In genomic region chr1:29083318-29084195, GRCh38 we compare ENCODE assay signal across 21 cellular contexts. TPM values are rescaled to one million over a fixed set of nuclear protein-coding genes. Genes with fewer than 3 reads are reported as not detected.
A peak's percentile ranks its signal among the peaks of the same experiment; 100 is the strongest.
DNase-seq lines count a peak whose midpoint lies in the region; ATAC-seq, FAIRE-seq and TF ChIP-seq lines count a peak whose summit lies in the region.
"Had no signal": no experiment of that assay in that cellular context is flagged by ENCODE, and none has a peak within 500 bp of the region (broad histone marks: within the 10 kb centered on the region; RNA-seq: fewer than 3 reads in every experiment).

No MANE protein-coding gene starts in this region.

- no peak for TF ChIP-seq POLR2A in HepG2 (IDR thresholded peaks at IDR 0.05; ENCODE audit: insufficient read depth in 1 of 2, low read depth in 2 of 2, low read length in 2 of 2)

- no peak overlapping the region for H3K4me3 ChIP-seq in HepG2 (replicated peaks in 1 of 3; ENCODE audit: insufficient read depth in 1 of 3, low read depth in 2 of 3, low read length in 3 of 3)
- H3K4me3 ChIP-seq: HAP-1, right atrium auricular region, SJCRH30 had no signal

- H3K79me2 ChIP-seq in HepG2 (ENCODE audit: insufficient read depth, low read length), result no peaks in the 10 kb centered on the region

- no peak overlapping the region for H3K27ac ChIP-seq in HepG2 (ENCODE audit: extremely low read length, insufficient read depth, low read length)
- H3K27ac ChIP-seq: right atrium auricular region, SJCRH30 had no signal

- no peaks in the 10 kb centered on the region for H3K9me3 Mint-ChIP-seq in natural killer cell
- H3K9me3 Mint-ChIP-seq in natural killer cell treated with Interleukin-12 subunit alpha and Interleukin-12 subunit beta and Interleukin-15 and Interleukin-18, amount 100 ng/mL, for 72 hours, result no peaks in the 10 kb centered on the region
- H3K9me3 Mint-ChIP-seq: memory B cell had no signal

- no peaks in the 10 kb centered on the region for H3K9me3 ChIP-seq in HepG2 (ENCODE audit: low read length)
- H3K9me3 ChIP-seq: HAP-1, right atrium auricular region, SJCRH30 had no signal

- CTCF ChIA-PET in HepG2 (lab: Yijun Ruan, JAX; ENCODE audit: low intra/inter-chr PET ratio, low total read pairs), result no interaction called here

- no peak overlapping the region for H3K4me3 Mint-ChIP-seq in natural killer cell
- H3K4me3 Mint-ChIP-seq in natural killer cell treated with Interleukin-12 subunit alpha and Interleukin-12 subunit beta and Interleukin-15 and Interleukin-18, amount 100 ng/mL, for 72 hours, result no peak overlapping the region
- H3K4me3 Mint-ChIP-seq: memory B cell had no signal

- H3K27me3 Mint-ChIP-seq in natural killer cell (ENCODE audit: low read depth in 2 of 2), result no peaks in the 10 kb centered on the region
- H3K27me3 Mint-ChIP-seq in natural killer cell treated with Interleukin-12 subunit alpha and Interleukin-12 subunit beta and Interleukin-15 and Interleukin-18, amount 100 ng/mL, for 72 hours, result no peaks in the 10 kb centered on the region
- H3K27me3 Mint-ChIP-seq: memory B cell had no signal

- 93% methylated on average over 3 of the region's 3 CpGs for WGBS in HepG2 (ENCODE audit: low lambda C conversion rate)

- H3K9ac ChIP-seq in HepG2 (ENCODE audit: insufficient read depth, low read depth, low read length), result no peak overlapping the region

- no peaks in the 10 kb centered on the region for H3K4me1 ChIP-seq in HepG2 (ENCODE audit: insufficient read depth, low read length)
- H3K4me1 ChIP-seq: right atrium auricular region, SJCRH30 had no signal

- FAIRE-seq in HepG2 (lab: Jason Lieb, UNC), result no peak
- FAIRE-seq: keratinocyte had no signal

- DNase-seq in natural killer cell, result no peak
- DNase-seq in natural killer cell treated with Interleukin-12 subunit alpha and Interleukin-12 subunit beta and Interleukin-15 and Interleukin-18, amount 100 ng/mL, for 72 hours (ENCODE audit: low spot score), result no peak
- DNase-seq in OCI-M1 (lab: John Stamatoyannopoulos, UW), result peak; percentile 6
- no peak for DNase-seq in HepG2 (ENCODE audit: low spot score)
- no peak for DNase-seq in midbrain (lab: John Stamatoyannopoulos, UW)
- no peak for DNase-seq in AG20443 (ENCODE audit: low spot score)
- DNase-seq in SKM-1 (lab: John Stamatoyannopoulos, UW; ENCODE audit: unreplicated experiment), result no peak
- DNase-seq: activated effector memory CD4-positive, alpha-beta T cell treated with anti-CD3 and anti-CD28 coated beads, Interleukin-2, amount 50 U/mL, for 16 hours; aorta; hippocampal formation; KG1; SJCRH30; stimulated activated CD4-positive, alpha-beta T cell treated with anti-CD3 and anti-CD28 coated beads, Interleukin-15, amount 100 ng/mL, for 24 hours; stimulated activated naive CD4-positive, alpha-beta T cell treated with Interleukin-2 at 50 U/mL for 16 hours; T1000; trophoblast cell had no signal

- TSS peak; percentile 20 for BruUV-seq in HepG2 (replicated peaks; lab: Mats Ljungman, UMichigan)

- no peaks in the 10 kb centered on the region for H3K36me3 Mint-ChIP-seq in natural killer cell
- no peaks in the 10 kb centered on the region for H3K36me3 Mint-ChIP-seq in natural killer cell treated with Interleukin-12 subunit alpha and Interleukin-12 subunit beta and Interleukin-15 and Interleukin-18, amount 100 ng/mL, for 72 hours

- POLR2A ChIA-PET in HepG2 (lab: Yijun Ruan, JAX), result no interaction called here

- H3K4me2 ChIP-seq in HepG2 (ENCODE audit: low read depth, low read length), result no peak overlapping the region

- no peaks in the 10 kb centered on the region for H3K27me3 ChIP-seq in HepG2 (ENCODE audit: control insufficient read depth in 1 of 2, insufficient read depth in 2 of 2, low read length in 2 of 2)
- H3K27me3 ChIP-seq: right atrium auricular region, SJCRH30 had no signal

- TF ChIP-seq CTCF in natural killer cell (IDR thresholded peaks at IDR 0.05), result no peak
- TF ChIP-seq CTCF in HepG2 (CRISPR knock-in tag; IDR thresholded peaks at IDR 0.05), result no peak

- ATAC-seq in natural killer cell (no peak), HepG2 (no peak), HG03442 (IDR thresholded peaks at IDR 0.05; ENCODE audit: unreplicated experiment) (no peak)
- ATAC-seq in natural killer cell treated with Interleukin-12 subunit alpha and Interleukin-12 subunit beta and Interleukin-15 and Interleukin-18, amount 100 ng/mL, for 72 hours, result no peak

- no peak for TF ChIP-seq EP300 in HepG2 (IDR thresholded peaks at IDR 0.05; ENCODE audit: low read depth in 2 of 2, low read length in 2 of 2)
- TF ChIP-seq EP300 in HepG2 (CRISPR knock-in tag; IDR thresholded peaks at IDR 0.05; ENCODE audit: borderline replicate concordance), result no peak

- in situ Hi-C loops in HepG2 (cut with HindIII; ENCODE audit: extremely low pct_ligation_motif_present, low pct_unique_long_range_greater_than_20kb), result no loop called here

- no peaks in the 10 kb centered on the region for H4K20me1 ChIP-seq in HepG2 (ENCODE audit: insufficient read depth, low read length)

- no peak for TF ChIP-seq RAD21 in HepG2 (CRISPR knock-in tag; IDR thresholded peaks at IDR 0.05)

- peaks cover 2 to 8% of the 10 kb centered on the region in 2 experiments; a peak in 2 of 5 replicates for H3K36me3 ChIP-seq in HepG2 (replicated peaks in 1 of 2; ENCODE audit: control insufficient read depth in 1 of 2, insufficient read depth in 2 of 2, low read length in 2 of 2)
- H3K36me3 ChIP-seq: HAP-1, right atrium auricular region, SJCRH30 had no signal

- H2AFZ ChIP-seq in HepG2 (ENCODE audit: low read length), result no peak overlapping the region

- intact Hi-C loops in natural killer cell (cut with micrococcal nuclease), result no loop called here
- intact Hi-C loops in HepG2 (cut with micrococcal nuclease; ENCODE audit: unreplicated experiment), result no loop called here

- peak overlapping the region; percentile 19 to 56 for H3K27ac Mint-ChIP-seq in natural killer cell
- no peak overlapping the region for H3K27ac Mint-ChIP-seq in natural killer cell treated with Interleukin-12 subunit alpha and Interleukin-12 subunit beta and Interleukin-15 and Interleukin-18, amount 100 ng/mL, for 72 hours

- no peaks in the 10 kb centered on the region for H3K4me1 Mint-ChIP-seq in natural killer cell
- no peaks in the 10 kb centered on the region for H3K4me1 Mint-ChIP-seq in natural killer cell treated with Interleukin-12 subunit alpha and Interleukin-12 subunit beta and Interleukin-15 and Interleukin-18, amount 100 ng/mL, for 72 hours (ENCODE audit: low read depth in 2 of 2)
- H3K4me1 Mint-ChIP-seq: memory B cell had no signal

TF ChIP-seq in HepG2, 621 proteins besides CTCF, POLR2A, EP300 and RAD21 (continues in another document):
- TF ChIP-seq ZKSCAN1 (IDR thresholded peaks at IDR 0.05; ENCODE audit: low read length) (no peak), RAD51 (IDR thresholded peaks at IDR 0.05; ENCODE audit: borderline replicate concordance) (no peak), IKZF1 (IDR thresholded peaks at IDR 0.05) (no peak), PRMT3 (CRISPR knock-in tag; IDR thresholded peaks at IDR 0.05; ENCODE audit: borderline replicate concordance, low read depth) (no peak), HES4 (CRISPR knock-in tag; IDR thresholded peaks at IDR 0.05; ENCODE audit: borderline replicate concordance) (no peak), ZNF775 (CRISPR knock-in tag; IDR thresholded peaks at IDR 0.05; ENCODE audit: borderline replicate concordance) (no peak), PBX2 (CRISPR knock-in tag; IDR thresholded peaks at IDR 0.05) (no peak), ZNF691 (CRISPR knock-in tag; IDR thresholded peaks at IDR 0.05; ENCODE audit: borderline replicate concordance, low read depth) (no peak), ZNF614 (CRISPR knock-in tag; IDR thresholded peaks at IDR 0.05; ENCODE audit: borderline replicate concordance) (no peak)

RNA-seq across cellular contexts. Expression of gene TMEM200B, which starts 40.1 kb away (rescaled TPM):
- total RNA-seq in natural killer cell, result not detected
- not detected for total RNA-seq in natural killer cell treated with Interleukin-12 subunit alpha and Interleukin-12 subunit beta and Interleukin-15 and Interleukin-18, amount 100 ng/mL, for 72 hours
- 0.72 and 1.1 TPM in 2 replicates for total RNA-seq in HepG2 (2016; rRNA removed; fragmentation: Illumina TruSeq; extraction: Trizol)
- 0.18 and 0.20 TPM in 2 replicates for total RNA-seq in HepG2 (2016; cell fraction: cytosol; rRNA removed; fragmentation: Illumina TruSeq; extraction: Trizol; ENCODE audit: low read depth)
- total RNA-seq in HepG2 (2016; cell fraction: insoluble cytoplasmic fraction; rRNA removed; fragmentation: Illumina TruSeq; extraction: Trizol), result 0.48 and 1.0 TPM in 2 replicates
- total RNA-seq in HepG2 (2016; cell fraction: membrane; rRNA removed; fragmentation: Illumina TruSeq; extraction: Trizol), result 0.59 and 0.96 TPM in 2 replicates
- 0.66 and 1.2 TPM in 2 replicates for total RNA-seq in HepG2 (2016; cell fraction: nucleus; rRNA removed; fragmentation: Illumina TruSeq; extraction: Trizol)
- polyA plus RNA-seq in HepG2 (2011; rRNA removed), result 1.1 and 1.4 TPM in 2 replicates
- polyA plus RNA-seq in HepG2 (2011; cell fraction: cytosol; rRNA removed), result 0.88 and 1.1 TPM in 2 replicates
- 1.6 and 1.7 TPM in 2 replicates for polyA plus RNA-seq in HepG2 (2011; cell fraction: nucleus; rRNA removed)
- polyA plus RNA-seq in HepG2 (2012), result 0.44 and 1.1 TPM in 2 replicates
- polyA plus RNA-seq in HepG2 (2016; cell fraction: cytosol; fragmentation: Illumina TruSeq; extraction: Trizol; ENCODE audit: low read depth), result 0.28 and 0.41 TPM in 2 replicates
- 0.66 and 0.93 TPM in 2 replicates for polyA plus RNA-seq in HepG2 (2016; cell fraction: insoluble cytoplasmic fraction; fragmentation: Illumina TruSeq; extraction: Trizol; ENCODE audit: low read depth)
- 0.68 and 0.86 TPM in 2 replicates for polyA plus RNA-seq in HepG2 (2016; cell fraction: membrane; fragmentation: Illumina TruSeq; extraction: Trizol; ENCODE audit: low read depth)
- polyA plus RNA-seq in HepG2 (2016; cell fraction: nucleus; fragmentation: Illumina TruSeq; extraction: Trizol; ENCODE audit: insufficient read depth, low read depth), result 1.7 and 2.1 TPM in 2 replicates
- 0.12 and 1.2 TPM in 2 replicates for polyA minus RNA-seq in HepG2 (2011; rRNA and poly(A)+ RNA removed; ENCODE audit: low replicate concordance)
- 0.40 and 0.53 TPM in 2 replicates for polyA minus RNA-seq in HepG2 (2011; cell fraction: cytosol; rRNA and poly(A)+ RNA removed)
- 0.39 and 0.75 TPM in 2 replicates for polyA minus RNA-seq in HepG2 (2011; cell fraction: nucleus; rRNA and poly(A)+ RNA removed)

Comparison
In these comparisons a context has a peak if more than half of its experiments do, and no peak if none do; other contexts are left out.
1. H3K27ac Mint-ChIP-seq: peak in natural killer cell (2 of 2); none in natural killer cell treated with Interleukin-12 subunit alpha and Interleukin-12 subunit beta and Interleukin-15 and Interleukin-18, amount 100 ng/mL, for 72 hours (0 of 2).